In the genomic region with DNA sequence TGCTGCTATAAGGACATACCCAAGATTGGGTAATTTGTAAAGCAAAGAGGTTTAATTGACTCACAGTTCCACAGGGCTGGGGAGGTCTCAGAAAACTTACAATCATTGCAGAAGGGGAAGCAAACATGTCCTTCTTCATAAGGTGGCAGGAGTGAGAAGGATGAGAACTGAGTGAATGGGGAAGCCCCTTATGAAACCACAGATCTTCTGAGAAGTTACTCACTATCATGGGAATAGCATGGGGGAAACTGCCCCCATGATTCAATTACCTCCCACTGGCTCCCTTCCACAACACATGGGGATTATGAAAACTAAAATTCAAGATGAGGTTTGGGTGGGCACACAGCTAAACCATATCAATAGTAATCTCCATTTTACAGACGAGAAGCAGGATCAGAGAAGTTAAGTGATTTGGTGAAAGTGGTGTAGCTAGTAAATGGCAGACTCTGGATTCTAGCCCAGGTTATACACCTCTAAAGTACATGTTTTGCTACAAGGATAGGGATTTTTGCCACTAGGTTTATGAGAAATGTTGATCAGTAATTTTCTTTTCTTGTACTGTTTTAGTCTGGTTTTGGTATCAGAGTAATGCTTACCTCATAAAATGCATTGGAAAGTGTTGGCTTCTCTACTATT, we compare ENCODE assay signal across 1 cellular context.
TF ChIP-seq lines count a peak whose summit lies in the region.

No MANE protein-coding gene starts in this region.

TF ChIP-seq in GM12878, 131 proteins besides CTCF, POLR2A, EP300 and RAD21:
- TF ChIP-seq ELK1 (IDR thresholded peaks at IDR 0.05; ENCODE audit: low read depth, low read length) (no peak), RUNX3 (IDR thresholded peaks at IDR 0.05; ENCODE audit: low read length) (peak; percentile 12; the same call in 1 of the 2 replicates)
